ENCODE assay signal across 8 cellular contexts in genomic region chr12:12611512-12612306, GRCh38. TPM values are rescaled to one million over a fixed set of nuclear protein-coding genes. Genes with fewer than 3 reads are reported as not detected.
DNase-seq lines count a peak whose midpoint lies in the region; ATAC-seq and TF ChIP-seq lines count a peak whose summit lies in the region.

Gene CREBL2 (plus strand): TSS chr12:12611876. CDS start chr12:12612173, 297 bp downstream.

- peak within 1 kb of the TSS; percentile 89 for H4K12ac ChIP-seq in trophoblast cell (ENCODE audit: low read depth, low read length)

- no peaks in the 10 kb centered on the region for H3K27me3 ChIP-seq in trophoblast cell (ENCODE audit: insufficient read depth, low read length)
- no peaks in the 10 kb centered on the region for H3K27me3 ChIP-seq in transverse colon

- 0 to 1% (median 1%) methylated on average over 50 to 51 of the region's 51 CpGs for WGBS in adipose tissue, 3 donors
- no CpG with 5 or more reads among the region's 51 CpGs for WGBS in trophoblast cell (ENCODE audit: extremely low coverage, insufficient coverage, insufficient read length)
- 1% methylated on average over 51 of the region's 51 CpGs; no CpG with 5 or more reads in 1 of the 2 donors for WGBS in transverse colon (ENCODE audit: low coverage in 1 of 2), 2 donors

- peak within 1 kb of the TSS; percentile 92 for H2AFZ ChIP-seq in trophoblast cell (ENCODE audit: insufficient read depth, low read length, poor library complexity)

- H3K4ac ChIP-seq in trophoblast cell (ENCODE audit: low read depth, low read length): peak within 1 kb of the TSS; percentile 73

- H2BK12ac ChIP-seq in trophoblast cell (ENCODE audit: low read length): peak within 1 kb of the TSS; percentile 18

- peak within 1 kb of the TSS; percentile 45 for H3K27ac ChIP-seq in adipose tissue (ENCODE audit: low read depth, low read length)
- H3K27ac ChIP-seq in trophoblast cell (ENCODE audit: low read depth, low read length): peak within 1 kb of the TSS; percentile 91
- peak within 1 kb of the TSS; percentile 93 to 97 (median 94) for H3K27ac ChIP-seq in transverse colon

- in situ Hi-C loops in transverse colon (cut with MboI; ENCODE audit: low pct_ligation_motif_present in 1 of 4, low pct_unique_long_range_greater_than_20kb in 1 of 4, low sequenced_read_pairs in 3 of 4): no loop called here

- peak within 1 kb of the TSS; percentile 90 for H2BK5ac ChIP-seq in trophoblast cell (ENCODE audit: low read depth, low read length, poor library complexity)

- CTCF ChIA-PET in T-cell (lab: Charles Lee): interaction anchor here in 1 of 2 donors (0.6 to 2.0 kb wide), 4 partner anchors 20 to 523 kb away, joined by 3 to 7 read pairs (median 4); no protein-coding TSS in a partner anchor

- no peak within 1 kb of the TSS for H3K23ac ChIP-seq in trophoblast cell (ENCODE audit: low read length)

- H3K36me3 ChIP-seq in trophoblast cell (ENCODE audit: control insufficient read depth in 1 of 2, insufficient read depth in 2 of 2, low read length in 2 of 2) (no peaks in the 10 kb centered on the region), transverse colon (no peaks in the 10 kb centered on the region)

- peak within 1 kb of the TSS; percentile 93 for H3K18ac ChIP-seq in trophoblast cell (ENCODE audit: low read length)

- H3K36me3 Mint-ChIP-seq in T-cell: peaks cover 11% of the 10 kb centered on the region

- TF ChIP-seq EP300 in transverse colon (IDR thresholded peaks at IDR 0.05; ENCODE audit: low read depth): no peak

- H3K4me2 ChIP-seq in trophoblast cell (ENCODE audit: low read length): peak within 1 kb of the TSS; percentile 91

- ATAC-seq in HG02642 (IDR thresholded peaks at IDR 0.05; ENCODE audit: poor library complexity, unreplicated experiment) (peak; percentile 85), T-cell (replicated peaks in 1 of 4) (peak; percentile 87 to 92 (median 88))

- peak within 1 kb of the TSS; percentile 78 for H3K9ac ChIP-seq in trophoblast cell (ENCODE audit: low read length)

- H3K79me1 ChIP-seq in trophoblast cell (ENCODE audit: low read length): peaks cover 7% of the 10 kb centered on the region

- POLR2A ChIA-PET in T-cell (lab: Charles Lee): interaction anchor here (0.6 to 1.6 kb wide), 4 partner anchors 11 to 255 kb away, joined by 3 to 4 read pairs (median 4); partner anchors contain the start of gene BORCS5 (in 1 of the 2)

- H3K4me3 Mint-ChIP-seq in T-cell: peak within 1 kb of the TSS; percentile 79 to 96 (median 87)

- peak within 1 kb of the TSS; percentile 90 for H2BK120ac ChIP-seq in trophoblast cell (ENCODE audit: insufficient read depth, low read length, poor library complexity)

- peak within 1 kb of the TSS; percentile 51 for H3K4me3 ChIP-seq in GM12864 (ENCODE audit: low read depth, low read length)
- peak within 1 kb of the TSS; percentile 79 for H3K4me3 ChIP-seq in trophoblast cell (ENCODE audit: low read depth, low read length)
- H3K4me3 ChIP-seq in transverse colon: peak within 1 kb of the TSS; percentile 56 to 85 (median 70)

- H3K4me1 ChIP-seq in trophoblast cell (ENCODE audit: control insufficient read depth in 1 of 2, insufficient read depth in 2 of 2, low read length in 2 of 2): peaks cover 0 to 4% of the 10 kb centered on the region in 2 experiments
- peaks cover 9 to 42% (median 18%) of the 10 kb centered on the region in 4 donors for H3K4me1 ChIP-seq in transverse colon

- H4K8ac ChIP-seq in trophoblast cell (ENCODE audit: low read depth, low read length): peak within 1 kb of the TSS; percentile 97

- H3K9me3 ChIP-seq in trophoblast cell (ENCODE audit: insufficient read depth, low read depth, low read length) (no peaks in the 10 kb centered on the region), transverse colon (no peaks in the 10 kb centered on the region)

- H3K9me3 Mint-ChIP-seq in T-cell: no peaks in the 10 kb centered on the region

- peak within 1 kb of the TSS; percentile 96 for H3K14ac ChIP-seq in trophoblast cell (ENCODE audit: low read length)

- H3K79me2 ChIP-seq in trophoblast cell (ENCODE audit: control insufficient read depth, insufficient read depth, low read length, poor library complexity): peaks cover 5% of the 10 kb centered on the region

- no peaks in the 10 kb centered on the region for H3K27me3 Mint-ChIP-seq in T-cell

- peak within 1 kb of the TSS; percentile 98 to 99 for H3K27ac Mint-ChIP-seq in T-cell

- no peak within 1 kb of the TSS for H2AK5ac ChIP-seq in trophoblast cell (ENCODE audit: low read length)

- DNase-seq in GM12864 (ENCODE audit: low read depth) (peak; percentile 76), NCI-H128 (lab: John Stamatoyannopoulos, UW; ENCODE audit: unreplicated experiment) (peak; percentile 93), T-cell (peak; percentile 68 to 89 (median 85)), cardiac septum (ENCODE audit: low spot score) (peak; percentile 95), trophoblast cell (peak; percentile 94 to 95), transverse colon (peak; percentile 93)

- peak within 1 kb of the TSS; percentile 93 for H4K91ac ChIP-seq in trophoblast cell (ENCODE audit: low read depth, low read length)

- H3K4me1 Mint-ChIP-seq in T-cell: peaks cover 60 to 70% (median 68%) of the 10 kb centered on the region in 3 donors

- peak; percentile 88 for TF ChIP-seq POLR2A in transverse colon (IDR thresholded peaks at IDR 0.05)

- intact Hi-C loops in cardiac septum (cut with DNase I) (loop anchor here (1.0 to 5.0 kb wide), 3 partner anchors 49 to 106 kb away; partner anchors contain the start of genes CDKN1B, DUSP16 and GPR19), transverse colon (cut with DNase I; ENCODE audit: low total_unique reads) (no loop called here)

- TF ChIP-seq CTCF in GM12864 (IDR thresholded peaks at IDR 0.05; ENCODE audit: low read depth, low read length, missing control alignments) (no peak), transverse colon (IDR thresholded peaks at IDR 0.05) (no peak)

RNA-seq across cellular contexts. Expression of gene CREBL2, which starts in this region (rescaled TPM):
- total RNA-seq in T-cell: 10 to 100 TPM; 24.4 to 37.2 (median 33.8) TPM
- polyA plus RNA-seq in adipose tissue: 10 to 100 TPM; 12.2 to 59.7 (median 24.9) TPM
- total RNA-seq in cardiac septum: 20.0 TPM
- polyA plus RNA-seq in trophoblast cell (2013): 7.9 and 8.0 TPM in 2 replicates
- 10 to 100 TPM; 11.2 to 42.7 (median 26.4) TPM for total RNA-seq in transverse colon

Comparison
In these comparisons a context has a peak if more than half of its experiments do, and no peak if none do; other contexts are left out.
1. Peak in every context shown above with its lines: DNase-seq, ATAC-seq, H3K4me3 ChIP-seq and H3K27ac ChIP-seq.